8 cellular contexts compared by ENCODE assay signal in the genomic region with DNA sequence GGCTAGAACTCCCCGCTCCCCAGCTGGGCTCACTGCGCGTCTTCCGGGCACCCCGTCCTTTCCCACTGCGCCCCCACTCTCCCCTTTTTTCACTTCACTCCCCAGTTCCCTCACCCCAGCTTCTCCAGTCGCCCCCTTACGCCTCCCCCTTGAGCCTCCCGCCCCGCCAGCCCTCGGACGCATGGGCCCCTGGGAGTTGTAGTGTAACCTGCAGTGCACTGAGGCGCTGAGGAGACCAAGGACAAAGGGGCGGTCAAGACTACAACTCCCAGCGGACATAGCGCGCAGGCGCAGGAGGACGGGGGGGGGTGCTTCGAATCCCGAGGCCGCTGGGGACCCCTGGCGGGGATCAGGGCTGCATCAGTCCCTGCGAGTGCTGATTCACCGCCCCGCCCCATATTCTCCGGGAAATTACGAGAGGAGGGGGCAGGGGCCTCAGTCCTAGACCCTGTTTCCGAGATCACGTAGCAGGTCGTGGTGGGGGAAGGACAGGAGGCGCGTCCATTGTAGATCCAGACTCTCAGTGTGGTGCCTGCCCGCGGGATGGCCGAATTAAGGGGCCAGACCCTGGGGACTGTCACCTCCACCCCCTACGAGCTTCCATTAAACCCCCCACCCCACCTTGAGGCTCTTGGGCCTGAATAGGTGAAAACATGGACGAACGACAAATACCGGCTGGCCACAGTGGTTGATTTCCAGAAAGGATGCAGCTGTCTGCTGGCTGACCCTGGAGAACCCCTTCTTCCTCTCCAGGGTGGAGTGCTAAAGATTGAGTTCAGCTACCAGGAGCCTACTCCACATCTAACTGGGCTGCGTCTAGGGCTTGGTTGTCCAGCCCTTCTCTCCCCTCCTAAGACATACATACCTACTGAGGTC. TPM values are rescaled to one million over a fixed set of nuclear protein-coding genes. Genes with fewer than 3 reads are reported as not detected.
DNase-seq lines count a peak whose midpoint lies in the region; ATAC-seq, FAIRE-seq and TF ChIP-seq lines count a peak whose summit lies in the region.

No MANE protein-coding gene starts in this region.

- H3K23ac ChIP-seq in mesenchymal stem cell (ENCODE audit: low read length in 2 of 2), result no peak overlapping the region

- CTCF ChIA-PET in Caco-2 (lab: Charles Lee), result interaction anchor here (0.5 to 1.5 kb wide), 9 partner anchors 10 to 181 kb away, joined by 3 to 6 read pairs (median 4); no protein-coding TSS in a partner anchor

- peak overlapping the region; percentile 92 for H3K27ac ChIP-seq in mesenchymal stem cell (ENCODE audit: low read length, poor library complexity, severe bottlenecking)

- H2AFZ ChIP-seq in mesenchymal stem cell (ENCODE audit: low read depth, low read length), result peak overlapping the region; percentile 62

- peak overlapping the region; percentile 96 for H3K9ac ChIP-seq in mesenchymal stem cell (ENCODE audit: low read length)

- POLR2A ChIA-PET in Caco-2 (lab: Charles Lee), result interaction anchor here (0.5 to 0.6 kb wide), 5 partner anchors 38 to 192 kb away, joined by 3 to 9 read pairs (median 3); no protein-coding TSS in a partner anchor

- H3K9me3 ChIP-seq in Caco-2, result no peaks in the 10 kb centered on the region
- no peaks in the 10 kb centered on the region for H3K9me3 ChIP-seq in mesenchymal stem cell (ENCODE audit: control insufficient read depth, low read length)

- peaks cover 19% of the 10 kb centered on the region for H3K4me1 ChIP-seq in Caco-2
- H3K4me1 ChIP-seq in mesenchymal stem cell (ENCODE audit: control insufficient read depth, insufficient read depth, low read depth, low read length), result peaks cover 8% of the 10 kb centered on the region

- H3K18ac ChIP-seq in mesenchymal stem cell (ENCODE audit: low read depth in 1 of 2, low read length in 2 of 2), result peak overlapping the region; percentile 96 to 98

- peak overlapping the region; percentile 94 for H2BK120ac ChIP-seq in mesenchymal stem cell (ENCODE audit: low read depth, low read length)

- H3K4me3 ChIP-seq in Caco-2 (ENCODE audit: low read depth, low read length), result peak overlapping the region; percentile 91
- H3K4me3 ChIP-seq in mesenchymal stem cell (ENCODE audit: insufficient read depth in 1 of 2, low read depth in 1 of 2, low read length in 2 of 2), result peak overlapping the region; percentile 89 to 99

- 3% methylated on average over 38 of the region's 41 CpGs for WGBS in mesenchymal stem cell

- H3K14ac ChIP-seq in mesenchymal stem cell (ENCODE audit: low read length in 2 of 2), result peak overlapping the region in 1 of 2 experiments; percentile 92

- peak overlapping the region; percentile 89 for H3K27ac Mint-ChIP-seq in Caco-2 (ENCODE audit: unreplicated experiment)
- peak overlapping the region; percentile 94 to 95 for H3K27ac Mint-ChIP-seq in effector memory CD8-positive, alpha-beta T cell

- ATAC-seq in GM21381 (IDR thresholded peaks at IDR 0.05; ENCODE audit: unreplicated experiment), result peak; percentile 91
- peak; percentile 91 for ATAC-seq in effector memory CD8-positive, alpha-beta T cell (replicated peaks)

- H3K9me3 Mint-ChIP-seq in Caco-2 (ENCODE audit: unreplicated experiment), result no peaks in the 10 kb centered on the region
- no peaks in the 10 kb centered on the region for H3K9me3 Mint-ChIP-seq in effector memory CD8-positive, alpha-beta T cell

- H3K27me3 ChIP-seq in Caco-2 (replicated peaks; ENCODE audit: control insufficient read depth, insufficient read depth, low read length) (no peaks in the 10 kb centered on the region), mesenchymal stem cell (ENCODE audit: control insufficient read depth in 1 of 2, insufficient read depth in 1 of 2, low read length in 2 of 2) (no peaks in the 10 kb centered on the region)

- H3K4me2 ChIP-seq in mesenchymal stem cell (ENCODE audit: low read length, poor library complexity, severe bottlenecking), result peak overlapping the region; percentile 29

- peak overlapping the region; percentile 97 for H4K91ac ChIP-seq in mesenchymal stem cell (ENCODE audit: low read length)

- BruUV-seq in Caco-2 (replicated peaks; lab: Mats Ljungman, UMichigan), result TSS peak; percentile 99

- no peak for FAIRE-seq in HTR-8/SVneo (lab: Jason Lieb, UNC)

- peak overlapping the region; percentile 97 for H2BK5ac ChIP-seq in mesenchymal stem cell (ENCODE audit: low read depth, low read length, poor library complexity, severe bottlenecking)

- H3K4ac ChIP-seq in mesenchymal stem cell (ENCODE audit: low read depth in 1 of 2, low read length in 2 of 2), result peak overlapping the region; percentile 62 to 90

- H2AK5ac ChIP-seq in mesenchymal stem cell (ENCODE audit: low read length, severe bottlenecking), result peak overlapping the region; percentile 37

- H2BK15ac ChIP-seq in mesenchymal stem cell (ENCODE audit: low read depth, poor library complexity, severe bottlenecking), result peak overlapping the region; percentile 95

- H3K4me3 Mint-ChIP-seq in Caco-2 (ENCODE audit: unreplicated experiment), result peak overlapping the region; percentile 87
- H3K4me3 Mint-ChIP-seq in effector memory CD8-positive, alpha-beta T cell, result peak overlapping the region; percentile 94 to 96

- peaks cover under 1% of the 10 kb centered on the region for H3K4me1 Mint-ChIP-seq in Caco-2 (ENCODE audit: low read depth, unreplicated experiment)
- H3K4me1 Mint-ChIP-seq in effector memory CD8-positive, alpha-beta T cell (ENCODE audit: low read depth in 2 of 2), result peaks cover 22 to 40% of the 10 kb centered on the region in 2 donors

- H3K36me3 ChIP-seq in Caco-2 (ENCODE audit: control insufficient read depth, insufficient read depth, low read length), result no peaks in the 10 kb centered on the region
- H3K36me3 ChIP-seq in mesenchymal stem cell (ENCODE audit: control insufficient read depth in 1 of 2, insufficient read depth in 2 of 2, low read depth in 1 of 2, low read length in 2 of 2), result peaks cover 5 to 28% of the 10 kb centered on the region in 2 experiments

- intact Hi-C loops in Caco-2 (cut with micrococcal nuclease; ENCODE audit: unreplicated experiment), result loop anchor here (2.0 to 5.0 kb wide), 3 partner anchors 33 to 67 kb away; no protein-coding TSS in a partner anchor

- H3K27me3 Mint-ChIP-seq in Caco-2 (ENCODE audit: insufficient read depth, unreplicated experiment), result no peaks in the 10 kb centered on the region
- no peaks in the 10 kb centered on the region for H3K27me3 Mint-ChIP-seq in effector memory CD8-positive, alpha-beta T cell

- peaks cover 51% of the 10 kb centered on the region for H3K36me3 Mint-ChIP-seq in Caco-2 (ENCODE audit: insufficient read depth, unreplicated experiment)
- H3K36me3 Mint-ChIP-seq in effector memory CD8-positive, alpha-beta T cell (ENCODE audit: insufficient read depth), result peaks cover 24% of the 10 kb centered on the region

- peak overlapping the region; percentile 83 to 94 for H2BK12ac ChIP-seq in mesenchymal stem cell (ENCODE audit: low read length in 2 of 2)

- TF ChIP-seq CTCF in Caco-2 (IDR thresholded peaks at IDR 0.05; ENCODE audit: insufficient read depth in 1 of 2, low read depth in 1 of 2, low read length in 1 of 2, severe bottlenecking in 1 of 2, unreplicated experiment in 1 of 2), result peak; percentile 84 to 87

- DNase-seq in Caco-2 (peak; percentile 99), HTR-8/SVneo (ENCODE audit: insufficient read length, low spot score) (peak; percentile 87), NOMO-1 (lab: John Stamatoyannopoulos, UW; ENCODE audit: unreplicated experiment in 2 of 2) (peak; percentile 100), mesenchymal stem cell (peak; percentile 98)
- peak; percentile 77 to 89 (median 88) for DNase-seq in activated CD8-positive, alpha-beta memory T cell treated with anti-CD3 and anti-CD28 coated beads for 48 hours (ENCODE audit: low read depth in 2 of 3, low spot score in 2 of 3)
- peak; percentile 90 to 95 (median 93) for DNase-seq in effector memory CD8-positive, alpha-beta T cell
- DNase-seq in stimulated activated CD8-positive, alpha-beta memory T cell treated with anti-CD3 and anti-CD28 coated beads, Interleukin-12 subunit alpha, Interleukin-12 subunit beta, amount 100 ng/mL, for 24 hours (ENCODE audit: extremely low read depth), result peak; percentile 82

- H3K79me1 ChIP-seq in mesenchymal stem cell (replicated peaks; ENCODE audit: low read length, poor library complexity, severe bottlenecking), result peaks cover 1% of the 10 kb centered on the region

- H4K8ac ChIP-seq in mesenchymal stem cell (ENCODE audit: low read length), result peak overlapping the region; percentile 90

RNA-seq across cellular contexts. Expression of a gene that starts 0.6 kb away (rescaled TPM):
- 141 and 150 TPM in 2 replicates for total RNA-seq in Caco-2 (2022)
- 106 TPM for polyA plus RNA-seq in mesenchymal stem cell (2013, experiment 1 of 2)
- 107 TPM for polyA plus RNA-seq in mesenchymal stem cell (2013, experiment 2 of 2)

RNA-seq across cellular contexts. Expression of a gene that starts 50.1 kb away (rescaled TPM):
- total RNA-seq in Caco-2 (2022), result 1.1 and 1.6 TPM in 2 replicates
- 0.46 TPM for polyA plus RNA-seq in mesenchymal stem cell (2013, experiment 1 of 2)
- polyA plus RNA-seq in mesenchymal stem cell (2013, experiment 2 of 2), result 0.49 TPM

RNA-seq across cellular contexts. Expression of a gene that starts 56.9 kb away (rescaled TPM):
- 82.1 and 89.1 TPM in 2 replicates for total RNA-seq in Caco-2 (2022)
- polyA plus RNA-seq in mesenchymal stem cell (2013, experiment 1 of 2), result 794 TPM
- 815 TPM for polyA plus RNA-seq in mesenchymal stem cell (2013, experiment 2 of 2)

Comparison
In these comparisons a context has a peak if more than half of its experiments do, and no peak if none do; other contexts are left out.
1. Peak in every context shown above with its lines: DNase-seq, ATAC-seq, H3K4me3 ChIP-seq and H3K27ac ChIP-seq.